In the genomic region with DNA sequence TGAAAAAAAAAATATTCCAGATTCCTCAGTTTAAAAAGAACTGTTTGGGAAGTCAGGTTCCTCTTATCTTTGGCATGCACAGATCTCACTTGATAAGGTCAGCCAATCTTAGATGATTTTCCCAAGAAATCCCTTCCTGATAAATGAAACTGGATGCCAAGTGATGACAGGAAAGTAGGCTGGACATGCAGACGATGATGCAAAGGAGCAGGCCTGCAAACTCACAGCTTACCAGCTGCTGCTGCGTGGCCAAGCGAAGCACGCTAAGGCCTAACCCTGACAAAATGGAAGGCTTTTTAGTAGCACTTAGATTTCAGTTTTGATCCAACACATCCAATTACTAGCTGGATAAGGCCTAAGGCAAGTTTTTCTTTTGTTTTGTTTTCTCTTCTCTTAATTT, we compare ENCODE assay signal across 1 cellular context.
TF ChIP-seq lines count a peak whose summit lies in the region.

No MANE protein-coding gene starts in this region.

TF ChIP-seq in IMR-90, 13 proteins besides CTCF, POLR2A, EP300 and RAD21:
- TF ChIP-seq, protein P1, sequence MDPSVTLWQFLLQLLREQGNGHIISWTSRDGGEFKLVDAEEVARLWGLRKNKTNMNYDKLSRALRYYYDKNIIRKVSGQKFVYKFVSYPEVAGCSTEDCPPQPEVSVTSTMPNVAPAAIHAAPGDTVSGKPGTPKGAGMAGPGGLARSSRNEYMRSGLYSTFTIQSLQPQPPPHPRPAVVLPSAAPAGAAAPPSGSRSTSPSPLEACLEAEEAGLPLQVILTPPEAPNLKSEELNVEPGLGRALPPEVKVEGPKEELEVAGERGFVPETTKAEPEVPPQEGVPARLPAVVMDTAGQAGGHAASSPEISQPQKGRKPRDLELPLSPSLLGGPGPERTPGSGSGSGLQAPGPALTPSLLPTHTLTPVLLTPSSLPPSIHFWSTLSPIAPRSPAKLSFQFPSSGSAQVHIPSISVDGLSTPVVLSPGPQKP (IDR thresholded peaks at IDR 0.05; ENCODE audit: borderline replicate concordance, low read depth, low read length) = no peak
- TF ChIP-seq FOS (IDR thresholded peaks at IDR 0.05; ENCODE audit: low read depth, low read length) = no peak
- no peak for TF ChIP-seq NFE2L2 (IDR thresholded peaks at IDR 0.05; ENCODE audit: low read depth, low read length)
- TF ChIP-seq, protein P2, sequence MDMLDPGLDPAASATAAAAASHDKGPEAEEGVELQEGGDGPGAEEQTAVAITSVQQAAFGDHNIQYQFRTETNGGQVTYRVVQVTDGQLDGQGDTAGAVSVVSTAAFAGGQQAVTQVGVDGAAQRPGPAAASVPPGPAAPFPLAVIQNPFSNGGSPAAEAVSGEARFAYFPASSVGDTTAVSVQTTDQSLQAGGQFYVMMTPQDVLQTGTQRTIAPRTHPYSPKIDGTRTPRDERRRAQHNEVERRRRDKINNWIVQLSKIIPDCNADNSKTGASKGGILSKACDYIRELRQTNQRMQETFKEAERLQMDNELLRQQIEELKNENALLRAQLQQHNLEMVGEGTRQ (IDR thresholded peaks at IDR 0.05; ENCODE audit: low read depth, low read length) = no peak
- TF ChIP-seq MXI1 (IDR thresholded peaks at IDR 0.05; ENCODE audit: borderline replicate concordance, low read depth, low read length) = no peak
- no peak for TF ChIP-seq RCOR1 (IDR thresholded peaks at IDR 0.05; ENCODE audit: insufficient replicate concordance, low read length)
- TF ChIP-seq CHD1 (IDR thresholded peaks at IDR 0.05; ENCODE audit: low read depth, low read length) = no peak
- TF ChIP-seq MAZ (IDR thresholded peaks at IDR 0.05; ENCODE audit: borderline replicate concordance, low read depth, low read length) = no peak
- TF ChIP-seq BHLHE40 (IDR thresholded peaks at IDR 0.05; ENCODE audit: low read depth, low read length) = no peak
- TF ChIP-seq MAFK (IDR thresholded peaks at IDR 0.05; ENCODE audit: low read depth, low read length) = no peak
- TF ChIP-seq SMC3 (IDR thresholded peaks at IDR 0.05; ENCODE audit: low read depth, low read length) = no peak
